ENCODE assay signal across 8 cellular contexts in genomic region chr5:151742870-151743294, GRCh38. TPM values are rescaled to one million over a fixed set of nuclear protein-coding genes. Genes with fewer than 3 reads are reported as not detected.
A peak's percentile ranks its signal among the peaks of the same experiment; 100 is the strongest.
DNase-seq lines count a peak whose midpoint lies in the region; ATAC-seq, FAIRE-seq and TF ChIP-seq lines count a peak whose summit lies in the region.

No MANE protein-coding gene starts in this region.

- no peak overlapping the region for H2AFZ ChIP-seq in keratinocyte (ENCODE audit: control insufficient read depth, low read length)

- TF ChIP-seq EP300 in transverse colon (IDR thresholded peaks at IDR 0.05; ENCODE audit: low read depth): no peak

- peaks cover 75% of the 10 kb centered on the region for H3K4me1 ChIP-seq in keratinocyte (ENCODE audit: control insufficient read depth, extremely low read depth, insufficient read depth, low read length)
- H3K4me1 ChIP-seq in transverse colon: peaks cover 3 to 36% (median 10%) of the 10 kb centered on the region in 4 donors

- H3K27ac Mint-ChIP-seq in brain: peak overlapping the region in 4 of 5 experiments; percentile 1 to 65 (median 43)

- peak overlapping the region in 2 of 5 experiments; percentile 7 to 20 for H3K4me3 Mint-ChIP-seq in brain

- ATAC-seq in GM18867 (IDR thresholded peaks at IDR 0.05; ENCODE audit: unreplicated experiment) (no peak), GM19467 (IDR thresholded peaks at IDR 0.05; ENCODE audit: unreplicated experiment) (no peak)

- no peaks in the 10 kb centered on the region for H4K20me1 ChIP-seq in keratinocyte (ENCODE audit: control insufficient read depth, extremely low read depth, insufficient read depth, low read length)

- H3K9ac ChIP-seq in keratinocyte (ENCODE audit: control insufficient read depth, extremely low read depth, insufficient read depth, low read length): no peak overlapping the region

- H3K27ac ChIP-seq in keratinocyte (ENCODE audit: control insufficient read depth, insufficient read depth, low read length): peak overlapping the region; percentile 90
- no peak overlapping the region for H3K27ac ChIP-seq in transverse colon

- peaks cover 2% of the 10 kb centered on the region for H3K27me3 Mint-ChIP-seq in brain

- peaks cover 13% of the 10 kb centered on the region for H3K36me3 Mint-ChIP-seq in brain

- no peak overlapping the region for H3K4me2 ChIP-seq in keratinocyte (ENCODE audit: control insufficient read depth, extremely low read depth, insufficient read depth, low read depth, low read length)

- peaks cover 1 to 16% of the 10 kb centered on the region in 2 experiments for H3K36me3 ChIP-seq in keratinocyte (ENCODE audit: control insufficient read depth in 2 of 2, extremely low read depth in 1 of 2, insufficient read depth in 2 of 2, low read length in 2 of 2)
- peaks cover 0 to 5% (median 0%) of the 10 kb centered on the region in 4 donors for H3K36me3 ChIP-seq in transverse colon

- H3K9me3 ChIP-seq in keratinocyte (ENCODE audit: control insufficient read depth, low read depth, low read length): no peaks in the 10 kb centered on the region
- H3K9me3 ChIP-seq in transverse colon: no peaks in the 10 kb centered on the region

- H3K9me1 ChIP-seq in keratinocyte (ENCODE audit: control insufficient read depth, extremely low read depth, insufficient read depth, low read length): no peaks in the 10 kb centered on the region

- H3K4me3 ChIP-seq in keratinocyte (ENCODE audit: control insufficient read depth in 2 of 3, extremely low read depth in 1 of 3, insufficient read depth in 2 of 3, low read depth in 1 of 3, low read length in 3 of 3) (no peak overlapping the region), transverse colon (no peak overlapping the region)

- in situ Hi-C loops in transverse colon (cut with MboI; ENCODE audit: low pct_ligation_motif_present in 1 of 4, low pct_unique_long_range_greater_than_20kb in 1 of 4, low sequenced_read_pairs in 3 of 4): loop anchor here in 3 of 4 donors (5.0 to 25.0 kb wide), 5 partner anchors 78 to 306 kb away; partner anchors contain the start of gene SLC36A1 (in 1 of the 3)

- H3K4me1 Mint-ChIP-seq in brain: peaks cover 22% of the 10 kb centered on the region

- no peaks in the 10 kb centered on the region for H3K9me3 Mint-ChIP-seq in brain

- DNase-seq in ELF-1 (ENCODE audit: low read depth, low spot score) (peak; percentile 68), LoVo (ENCODE audit: low spot score) (peak; percentile 19), keratinocyte (ENCODE audit: low read depth, low spot score) (no peak), transverse colon (peak; percentile 22), NOMO-1 (lab: John Stamatoyannopoulos, UW; ENCODE audit: unreplicated experiment in 2 of 2) (no peak)

- no peaks in the 10 kb centered on the region for H3K79me2 ChIP-seq in keratinocyte (ENCODE audit: control insufficient read depth, insufficient read depth, low read length)

- intact Hi-C loops in transverse colon (cut with DNase I; ENCODE audit: low total_unique reads): loop anchor here (10.0 kb wide), 1 partner anchor 298 kb away; the partner anchor contains the start of gene SLC36A1

- TF ChIP-seq POLR2A in transverse colon (IDR thresholded peaks at IDR 0.05): no peak

- peak; percentile 81 for FAIRE-seq in keratinocyte (lab: Jason Lieb, UNC)

- no peaks in the 10 kb centered on the region for H3K27me3 ChIP-seq in keratinocyte (ENCODE audit: control insufficient read depth, extremely low read depth, insufficient read depth, low read length)
- H3K27me3 ChIP-seq in transverse colon: no peaks in the 10 kb centered on the region

- dilution Hi-C loops in keratinocyte (cut with MboI; ENCODE audit: extremely low pct_ligation_motif_present, low sequenced_read_pairs): no loop called here

- 55 to 86% methylated on average over 3 to 7 of the region's 7 CpGs for WGBS in transverse colon (ENCODE audit: low coverage in 1 of 2), 2 donors

- TF ChIP-seq CTCF in brain (conservative IDR thresholded peaks at IDR 0.05) (peak; percentile 88 to 90), keratinocyte (optimal IDR thresholded peaks at IDR 0.05 in 1 of 3, IDR thresholded peaks at IDR 0.05 in 1 of 3, conservative IDR thresholded peaks at IDR 0.05 in 1 of 3; ENCODE audit: extremely low read depth in 1 of 3, insufficient read depth in 2 of 3, low read length in 3 of 3) (peak; percentile 59 to 85 (median 82)), transverse colon (IDR thresholded peaks at IDR 0.05) (peak; percentile 42 to 47 (median 45))

RNA-seq across cellular contexts. Expression of gene ATOX1, which starts 15.5 kb away (rescaled TPM):
- polyA plus RNA-seq in brain (ENCODE audit: insufficient read depth, low read depth, low replicate concordance) (168 TPM), keratinocyte (173 to 414 TPM (median 199 TPM) in 3 replicates)
- polyA plus RNA-seq in keratinocyte (2011; ENCODE audit: low read depth): 58.4 TPM
- polyA plus RNA-seq in keratinocyte (2011; cell fraction: cytosol; rRNA removed): 310 and 443 TPM in 2 replicates
- 111 and 127 TPM in 2 replicates for polyA plus RNA-seq in keratinocyte (2011; cell fraction: nucleus; rRNA removed)
- 199 and 361 TPM in 2 replicates for polyA plus RNA-seq in keratinocyte (2012; ENCODE audit: low replicate concordance)
- polyA minus RNA-seq in keratinocyte: 133 to 246 TPM (median 216 TPM) in 3 replicates
- 153 TPM for polyA minus RNA-seq in keratinocyte (2011; cell fraction: cytosol; rRNA and poly(A)+ RNA removed)
- polyA minus RNA-seq in keratinocyte (2011; cell fraction: nucleus; rRNA and poly(A)+ RNA removed): 31.7 and 39.0 TPM in 2 replicates
- 10 to 100 TPM in 2 of 4 donors, 1 to 10 TPM in 2; 5.0 to 81.1 (median 31.7) TPM for total RNA-seq in transverse colon

RNA-seq across cellular contexts. Expression of gene G3BP1, which starts 28.9 kb away (rescaled TPM):
- 65.2 TPM for polyA plus RNA-seq in brain (ENCODE audit: insufficient read depth, low read depth, low replicate concordance)
- polyA plus RNA-seq in keratinocyte: 93.5 to 137 TPM (median 115 TPM) in 3 replicates
- 98.2 TPM for polyA plus RNA-seq in keratinocyte (2011; ENCODE audit: low read depth)
- polyA plus RNA-seq in keratinocyte (2011; cell fraction: cytosol; rRNA removed): 52.3 and 81.0 TPM in 2 replicates
- 83.5 and 87.6 TPM in 2 replicates for polyA plus RNA-seq in keratinocyte (2011; cell fraction: nucleus; rRNA removed)
- polyA plus RNA-seq in keratinocyte (2012; ENCODE audit: low replicate concordance): 84.1 and 237 TPM in 2 replicates
- polyA minus RNA-seq in keratinocyte: 182 to 302 TPM (median 247 TPM) in 3 replicates
- 189 TPM for polyA minus RNA-seq in keratinocyte (2011; cell fraction: cytosol; rRNA and poly(A)+ RNA removed)
- polyA minus RNA-seq in keratinocyte (2011; cell fraction: nucleus; rRNA and poly(A)+ RNA removed): 187 and 308 TPM in 2 replicates
- 10 to 100 TPM; 35.4 to 88.6 (median 66.7) TPM for total RNA-seq in transverse colon

RNA-seq across cellular contexts. Expression of gene SPARC, which starts 56.2 kb away (rescaled TPM):
- polyA plus RNA-seq in brain (ENCODE audit: insufficient read depth, low read depth, low replicate concordance) (920 TPM), keratinocyte (289 to 702 TPM (median 397 TPM) in 3 replicates)
- polyA plus RNA-seq in keratinocyte (2011; ENCODE audit: low read depth): 35.6 TPM
- 237 and 295 TPM in 2 replicates for polyA plus RNA-seq in keratinocyte (2011; cell fraction: cytosol; rRNA removed)
- 536 and 559 TPM in 2 replicates for polyA plus RNA-seq in keratinocyte (2011; cell fraction: nucleus; rRNA removed)
- 21.7 and 645 TPM in 2 replicates for polyA plus RNA-seq in keratinocyte (2012; ENCODE audit: low replicate concordance)
- polyA minus RNA-seq in keratinocyte: 352 to 681 TPM (median 403 TPM) in 3 replicates
- polyA minus RNA-seq in keratinocyte (2011; cell fraction: cytosol; rRNA and poly(A)+ RNA removed): 226 TPM
- 248 and 370 TPM in 2 replicates for polyA minus RNA-seq in keratinocyte (2011; cell fraction: nucleus; rRNA and poly(A)+ RNA removed)
- 100 to 1,000 TPM in 1 of 4 donors, 10 to 100 TPM in 3; 47.9 to 267 (median 85.1) TPM for total RNA-seq in transverse colon

Comparison
In these comparisons a context has a peak if more than half of its experiments do, and no peak if none do; other contexts are left out.
1. DNase-seq: peak in ELF-1 (single experiment), LoVo (single experiment) and transverse colon (single experiment); none in keratinocyte (single experiment) and NOMO-1 (0 of 2).
2. Peak in every context shown above with its lines, with median percentiles within 50 percentile points of each other: CTCF ChIP-seq.